In genomic region chr20:60271597-60271996, GRCh38 we compare ENCODE assay signal across 1 cellular context.
TF ChIP-seq lines count a peak whose summit lies in the region.

No MANE protein-coding gene starts in this region.

TF ChIP-seq in HepG2, 621 proteins besides CTCF, POLR2A, EP300 and RAD21 (continued from another document):
- no peak for TF ChIP-seq ZNF18 (CRISPR knock-in tag; IDR thresholded peaks at IDR 0.05; ENCODE audit: insufficient replicate concordance)
- TF ChIP-seq, protein P1, sequence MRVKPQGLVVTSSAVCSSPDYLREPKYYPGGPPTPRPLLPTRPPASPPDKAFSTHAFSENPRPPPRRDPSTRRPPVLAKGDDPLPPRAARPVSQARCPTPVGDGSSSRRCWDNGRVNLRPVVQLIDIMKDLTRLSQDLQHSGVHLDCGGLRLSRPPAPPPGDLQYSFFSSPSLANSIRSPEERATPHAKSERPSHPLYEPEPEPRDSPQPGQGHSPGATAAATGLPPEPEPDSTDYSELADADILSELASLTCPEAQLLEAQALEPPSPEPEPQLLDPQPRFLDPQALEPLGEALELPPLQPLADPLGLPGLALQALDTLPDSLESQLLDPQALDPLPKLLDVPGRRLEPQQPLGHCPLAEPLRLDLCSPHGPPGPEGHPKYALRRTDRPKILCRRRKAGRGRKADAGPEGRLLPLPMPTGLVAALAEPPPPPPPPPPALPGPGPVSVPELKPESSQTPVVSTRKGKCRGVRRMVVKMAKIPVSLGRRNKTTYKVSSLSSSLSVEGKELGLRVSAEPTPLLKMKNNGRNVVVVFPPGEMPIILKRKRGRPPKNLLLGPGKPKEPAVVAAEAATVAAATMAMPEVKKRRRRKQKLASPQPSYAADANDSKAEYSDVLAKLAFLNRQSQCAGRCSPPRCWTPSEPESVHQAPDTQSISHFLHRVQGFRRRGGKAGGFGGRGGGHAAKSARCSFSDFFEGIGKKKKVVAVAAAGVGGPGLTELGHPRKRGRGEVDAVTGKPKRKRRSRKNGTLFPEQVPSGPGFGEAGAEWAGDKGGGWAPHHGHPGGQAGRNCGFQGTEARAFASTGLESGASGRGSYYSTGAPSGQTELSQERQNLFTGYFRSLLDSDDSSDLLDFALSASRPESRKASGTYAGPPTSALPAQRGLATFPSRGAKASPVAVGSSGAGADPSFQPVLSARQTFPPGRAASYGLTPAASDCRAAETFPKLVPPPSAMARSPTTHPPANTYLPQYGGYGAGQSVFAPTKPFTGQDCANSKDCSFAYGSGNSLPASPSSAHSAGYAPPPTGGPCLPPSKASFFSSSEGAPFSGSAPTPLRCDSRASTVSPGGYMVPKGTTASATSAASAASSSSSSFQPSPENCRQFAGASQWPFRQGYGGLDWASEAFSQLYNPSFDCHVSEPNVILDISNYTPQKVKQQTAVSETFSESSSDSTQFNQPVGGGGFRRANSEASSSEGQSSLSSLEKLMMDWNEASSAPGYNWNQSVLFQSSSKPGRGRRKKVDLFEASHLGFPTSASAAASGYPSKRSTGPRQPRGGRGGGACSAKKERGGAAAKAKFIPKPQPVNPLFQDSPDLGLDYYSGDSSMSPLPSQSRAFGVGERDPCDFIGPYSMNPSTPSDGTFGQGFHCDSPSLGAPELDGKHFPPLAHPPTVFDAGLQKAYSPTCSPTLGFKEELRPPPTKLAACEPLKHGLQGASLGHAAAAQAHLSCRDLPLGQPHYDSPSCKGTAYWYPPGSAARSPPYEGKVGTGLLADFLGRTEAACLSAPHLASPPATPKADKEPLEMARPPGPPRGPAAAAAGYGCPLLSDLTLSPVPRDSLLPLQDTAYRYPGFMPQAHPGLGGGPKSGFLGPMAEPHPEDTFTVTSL (CRISPR knock-in tag; IDR thresholded peaks at IDR 0.05; ENCODE audit: borderline replicate concordance): no peak
- TF ChIP-seq ATF7-NPFF (CRISPR knock-in tag; IDR thresholded peaks at IDR 0.05; ENCODE audit: low read depth): no peak
- TF ChIP-seq, protein P2, sequence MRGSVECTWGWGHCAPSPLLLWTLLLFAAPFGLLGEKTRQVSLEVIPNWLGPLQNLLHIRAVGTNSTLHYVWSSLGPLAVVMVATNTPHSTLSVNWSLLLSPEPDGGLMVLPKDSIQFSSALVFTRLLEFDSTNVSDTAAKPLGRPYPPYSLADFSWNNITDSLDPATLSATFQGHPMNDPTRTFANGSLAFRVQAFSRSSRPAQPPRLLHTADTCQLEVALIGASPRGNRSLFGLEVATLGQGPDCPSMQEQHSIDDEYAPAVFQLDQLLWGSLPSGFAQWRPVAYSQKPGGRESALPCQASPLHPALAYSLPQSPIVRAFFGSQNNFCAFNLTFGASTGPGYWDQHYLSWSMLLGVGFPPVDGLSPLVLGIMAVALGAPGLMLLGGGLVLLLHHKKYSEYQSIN (CRISPR knock-in tag; IDR thresholded peaks at IDR 0.05; ENCODE audit: borderline replicate concordance): no peak
- no peak for TF ChIP-seq FOSL1 (CRISPR knock-in tag; IDR thresholded peaks at IDR 0.05; ENCODE audit: borderline replicate concordance)
- TF ChIP-seq, protein P3, sequence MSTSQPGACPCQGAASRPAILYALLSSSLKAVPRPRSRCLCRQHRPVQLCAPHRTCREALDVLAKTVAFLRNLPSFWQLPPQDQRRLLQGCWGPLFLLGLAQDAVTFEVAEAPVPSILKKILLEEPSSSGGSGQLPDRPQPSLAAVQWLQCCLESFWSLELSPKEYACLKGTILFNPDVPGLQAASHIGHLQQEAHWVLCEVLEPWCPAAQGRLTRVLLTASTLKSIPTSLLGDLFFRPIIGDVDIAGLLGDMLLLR (CRISPR knock-in tag; IDR thresholded peaks at IDR 0.05): no peak
- TF ChIP-seq SMAD3 (CRISPR knock-in tag; IDR thresholded peaks at IDR 0.05): no peak
- TF ChIP-seq NR2C2 (CRISPR knock-in tag; IDR thresholded peaks at IDR 0.05; ENCODE audit: borderline replicate concordance): no peak
- TF ChIP-seq TBX3 (IDR thresholded peaks at IDR 0.05; ENCODE audit: borderline replicate concordance): no peak
- TF ChIP-seq RFX1 (IDR thresholded peaks at IDR 0.05): no peak
- no peak for TF ChIP-seq HBP1 (CRISPR knock-in tag; IDR thresholded peaks at IDR 0.05; ENCODE audit: low read depth)
- TF ChIP-seq ZNF446 (CRISPR knock-in tag; IDR thresholded peaks at IDR 0.05): no peak
